Comparison of ENCODE assay signal across 8 cellular contexts in the genomic region with DNA sequence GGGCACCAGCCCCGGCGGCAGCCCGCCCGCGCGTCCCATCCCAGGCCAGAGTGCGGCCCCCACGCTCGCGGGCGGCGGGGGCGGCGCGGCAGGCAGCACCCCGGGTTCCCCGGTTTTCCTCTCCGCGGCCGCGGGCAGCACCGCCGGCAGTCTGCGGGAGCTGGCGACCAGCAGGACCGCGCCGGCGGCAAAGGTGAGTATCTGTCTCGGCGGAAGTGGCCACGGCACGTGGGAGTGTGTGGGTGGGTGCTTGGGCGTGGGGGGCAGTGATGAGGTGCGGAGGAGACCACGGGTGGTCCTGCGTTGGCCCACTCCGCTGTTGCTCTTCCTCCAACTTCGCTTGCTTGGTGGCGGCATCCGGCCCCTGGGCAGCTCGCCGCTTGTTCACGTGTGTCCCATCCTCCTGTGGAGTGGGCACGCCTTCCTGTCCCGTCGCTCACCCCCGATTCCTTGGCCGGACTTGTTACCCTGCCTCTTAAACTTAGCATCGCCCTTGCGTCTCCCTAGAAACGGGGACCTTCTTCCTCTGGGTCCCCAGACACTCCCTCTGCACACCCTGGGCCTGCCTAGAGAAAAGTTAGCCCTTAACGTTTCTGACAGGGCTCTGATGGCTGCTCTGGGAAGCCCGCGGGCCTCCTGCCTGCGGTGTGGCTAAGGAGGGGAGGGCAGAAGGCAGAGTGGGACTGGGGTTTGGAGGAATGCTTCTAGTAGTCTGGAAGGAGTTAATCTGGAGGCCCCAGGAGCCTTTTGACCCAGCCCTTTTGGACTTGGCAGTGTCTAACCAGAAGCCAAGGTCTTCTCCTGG. TPM values are rescaled to one million over a fixed set of nuclear protein-coding genes. Genes with fewer than 3 reads are reported as not detected.
DNase-seq lines count a peak whose midpoint lies in the region; ATAC-seq and TF ChIP-seq lines count a peak whose summit lies in the region.

No MANE protein-coding gene starts in this region.

- H3K27ac ChIP-seq in hepatocyte (no peak overlapping the region), skeletal muscle tissue (ENCODE audit: low read depth, low read length) (no peak overlapping the region)

- no peaks in the 10 kb centered on the region for H3K9me2 ChIP-seq in hepatocyte (replicated peaks; ENCODE audit: insufficient read depth)

- ATAC-seq in GM19328 (IDR thresholded peaks at IDR 0.05; ENCODE audit: unreplicated experiment) (no peak), esophagus mucosa (no peak)

- no peaks in the 10 kb centered on the region for H3K4me1 ChIP-seq in hepatocyte (ENCODE audit: insufficient read depth)
- H3K4me1 ChIP-seq in skeletal muscle tissue (ENCODE audit: control insufficient read depth in 3 of 3, insufficient read depth in 3 of 3, low read length in 3 of 3): peaks cover 8 to 31% (median 18%) of the 10 kb centered on the region in 3 donors
- H3K4me1 ChIP-seq in BE2C: no peaks in the 10 kb centered on the region

- no peaks in the 10 kb centered on the region for H3K36me3 ChIP-seq in H7 (replicated peaks; ENCODE audit: control insufficient read depth, insufficient read depth, low read length)
- no peaks in the 10 kb centered on the region for H3K36me3 ChIP-seq in hepatocyte (replicated peaks; ENCODE audit: insufficient read depth, low read depth)
- no peaks in the 10 kb centered on the region for H3K36me3 ChIP-seq in skeletal muscle tissue (ENCODE audit: control insufficient read depth in 3 of 3, insufficient read depth in 3 of 3, low read length in 3 of 3)
- no peaks in the 10 kb centered on the region for H3K36me3 ChIP-seq in BE2C

- DNase-seq in H7: peak; percentile 69
- peak; percentile 63 for DNase-seq in activated CD8-positive, alpha-beta memory T cell treated with anti-CD3 and anti-CD28 coated beads, Interleukin-2, amount 50 U/mL, for 48 hours
- DNase-seq in hepatocyte (ENCODE audit: low spot score): no peak
- no peak for DNase-seq in BE2C
- DNase-seq in OCI-M2 (lab: John Stamatoyannopoulos, UW; ENCODE audit: unreplicated experiment): no peak

- peak overlapping the region; percentile 15; the same call in 1 of the 2 replicates for H3K4me3 ChIP-seq in H7 (ENCODE audit: insufficient read depth, low read depth, low read length)
- peak overlapping the region; percentile 7 for H3K4me3 ChIP-seq in hepatocyte
- H3K4me3 ChIP-seq in skeletal muscle tissue (ENCODE audit: low read length in 3 of 3): peak overlapping the region; percentile 69 to 88 (median 88)
- no peak overlapping the region for H3K4me3 ChIP-seq in BE2C (ENCODE audit: low read depth, low read length)

- H4K20me1 ChIP-seq in hepatocyte (ENCODE audit: insufficient read depth, poor library complexity, severe bottlenecking): no peaks in the 10 kb centered on the region

- H3K9ac ChIP-seq in skeletal muscle tissue (ENCODE audit: low read depth in 1 of 3, low read length in 3 of 3): peak overlapping the region; percentile 71 to 87 (median 77)

- no peak overlapping the region for H2AFZ ChIP-seq in hepatocyte

- no peaks in the 10 kb centered on the region for H3K9me3 ChIP-seq in hepatocyte (ENCODE audit: low read depth)
- no peaks in the 10 kb centered on the region for H3K9me3 ChIP-seq in skeletal muscle tissue (ENCODE audit: control insufficient read depth in 3 of 3, low read length in 3 of 3)
- H3K9me3 ChIP-seq in BE2C: no peaks in the 10 kb centered on the region

- H3K4me2 ChIP-seq in hepatocyte: peak overlapping the region; percentile 99

- no peak for TF ChIP-seq CTCF in hepatocyte (IDR thresholded peaks at IDR 0.05; ENCODE audit: poor library complexity)
- no peak for TF ChIP-seq CTCF in BE2C (IDR thresholded peaks at IDR 0.05; ENCODE audit: low read depth, low read length)

- H3K27me3 ChIP-seq in H7 (ENCODE audit: control insufficient read depth, insufficient read depth, low read length) (peaks cover 33% of the 10 kb centered on the region), hepatocyte (peaks cover 42% of the 10 kb centered on the region), skeletal muscle tissue (ENCODE audit: control insufficient read depth in 3 of 3, insufficient read depth in 3 of 3, low read length in 3 of 3) (no peaks in the 10 kb centered on the region), BE2C (peaks cover 47% of the 10 kb centered on the region)

- H3K79me2 ChIP-seq in hepatocyte: peaks cover 2% of the 10 kb centered on the region

- 19% methylated on average over 53 of the region's 56 CpGs for WGBS in hepatocyte (ENCODE audit: low lambda C conversion rate, missing lambda C conversion rate)

RNA-seq across cellular contexts. Expression of a gene that starts 1.1 kb away (rescaled TPM):
- 0.80 and 1.0 TPM in 2 replicates for total RNA-seq in H7 (2014; rRNA removed; shearing (Covaris generic))
- total RNA-seq in hepatocyte: 1.9 and 2.1 TPM in 2 replicates
- 1.1 and 1.9 TPM in 2 replicates for polyA plus RNA-seq in hepatocyte
- 2.1 TPM for total RNA-seq in skeletal muscle tissue
- polyA plus RNA-seq in BE2C (2012; ENCODE audit: insufficient read depth, insufficient read length, low read depth): not detected
- 0.68 TPM for total RNA-seq in esophagus mucosa

Comparison
In these comparisons a context has a peak if more than half of its experiments do, and no peak if none do; other contexts are left out.
1. DNase-seq: peak in H7 (single experiment) and activated CD8-positive, alpha-beta memory T cell treated with anti-CD3 and anti-CD28 coated beads, Interleukin-2, amount 50 U/mL, for 48 hours (single experiment); none in hepatocyte (single experiment), BE2C (single experiment) and OCI-M2 (single experiment).